Comparison of ENCODE assay signal across 35 cellular contexts in genomic region chr1:227368009-227368408, GRCh38.
"Had no signal": no experiment of that assay in that cellular context is flagged by ENCODE, and none has a peak within 500 bp of the region (broad histone marks: within the 10 kb centered on the region; RNA-seq: fewer than 3 reads in every experiment).

No MANE protein-coding gene starts in this region.

- H3K9me3 ChIP-seq: MG63 had no signal

- DNase-seq: Karpas-422, Kasumi-1, MG63, MM.1S, MV-4-11, NCI-H1048, NCI-H1092, NCI-H1092 treated with DMSO at 0.1 percent for 48 hours, NCI-H1105, NCI-H1105 treated with DMSO at 0.1 percent for 48 hours, NCI-H1417, NCI-H1417 treated with DMSO at 0.1 percent for 48 hours, NCI-H1436, NCI-H1436 treated with DMSO at 0.1 percent for 48 hours, NCI-H146, NCI-H1694, NCI-H1694 treated with DMSO at 0.1 percent for 48 hours, NCI-H187, NCI-H187 treated with DMSO at 0.1 percent for 48 hours, NCI-H1930, NCI-H2029, NCI-H2029 treated with DMSO at 0.1 percent for 48 hours, NCI-H2081, NCI-H2081 treated with DMSO at 0.1 percent for 48 hours, NCI-H2107, NCI-H2171, NCI-H2171 treated with DMSO at 0.1 percent for 48 hours, NCI-H2227 treated with DMSO at 0.1 percent for 48 hours, NCI-H226, NCI-H345, NCI-H446, NCI-H446 treated with DMSO at 0.1 percent for 48 hours, NCI-H510A, NCI-H510A treated with DMSO at 0.1 percent for 48 hours, NCI-H524 had no signal

- H3K4me3 ChIP-seq: MG63 had no signal

- H3K36me3 ChIP-seq: MG63 had no signal

- H3K27me3 ChIP-seq: MG63 had no signal
